ENCODE assay signal across 9 cellular contexts in the genomic region with DNA sequence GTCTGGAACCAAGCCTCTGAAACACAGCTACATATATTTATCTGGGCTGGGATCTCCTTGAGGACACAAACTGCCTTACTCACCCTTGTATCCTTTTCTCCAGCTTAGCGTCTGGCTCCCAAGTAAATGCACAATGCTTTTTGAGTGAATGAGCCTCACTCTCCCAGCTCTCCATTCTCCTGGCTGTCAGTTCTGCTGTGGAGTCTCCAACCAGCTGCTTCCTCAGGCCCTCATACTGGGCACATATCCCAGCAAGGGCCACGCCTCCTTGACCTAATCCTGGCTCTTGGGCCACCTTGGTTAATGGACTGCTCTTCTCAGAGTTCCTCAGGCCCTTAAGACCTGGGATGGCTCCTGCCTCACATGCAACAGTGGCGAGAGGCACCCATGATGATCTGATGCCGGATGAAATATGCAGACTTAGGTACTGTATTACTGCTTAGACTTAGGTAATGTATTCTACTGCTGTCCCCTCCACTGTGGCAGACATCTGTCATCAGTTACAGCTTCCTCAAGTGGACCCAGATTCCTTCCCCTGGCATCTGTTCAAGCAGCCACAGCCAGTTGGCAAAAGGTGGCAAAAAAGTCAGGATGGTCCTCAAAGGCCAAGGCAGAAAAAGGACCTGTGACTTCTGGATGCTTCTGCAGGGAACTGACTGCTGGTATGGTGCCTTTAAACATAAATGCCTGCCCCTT. TPM values are rescaled to one million over a fixed set of nuclear protein-coding genes. Genes with fewer than 3 reads are reported as not detected.
DNase-seq lines count a peak whose midpoint lies in the region; ATAC-seq and TF ChIP-seq lines count a peak whose summit lies in the region.
"Had no signal": no experiment of that assay in that cellular context is flagged by ENCODE, and none has a peak within 500 bp of the region (broad histone marks: within the 10 kb centered on the region; RNA-seq: fewer than 3 reads in every experiment).

No MANE protein-coding gene starts in this region.

- intact Hi-C loops in psoas muscle (cut with DNase I) (no loop called here), tibial artery (cut with DNase I; ENCODE audit: low total_unique reads) (no loop called here)

- TF ChIP-seq POLR2A in GM18951 (IDR thresholded peaks at IDR 0.05; ENCODE audit: extremely low read depth, insufficient read depth, insufficient read length), result peak; percentile 29

- 23 to 38% (median 33%) methylated on average over 4 of the region's 4 CpGs for WGBS in psoas muscle, 3 donors

- peaks cover 82% of the 10 kb centered on the region for H3K36me3 ChIP-seq in RWPE2 (ENCODE audit: low read depth)
- H3K36me3 ChIP-seq in psoas muscle (ENCODE audit: insufficient read depth in 1 of 2, low read depth in 1 of 2), result peaks cover 8 to 84% of the 10 kb centered on the region in 2 donors
- peaks cover 58 to 88% (median 59%) of the 10 kb centered on the region in 3 donors for H3K36me3 ChIP-seq in tibial artery

- DNase-seq in RWPE2 (ENCODE audit: low spot score) (no peak), foreskin fibroblast (peak; percentile 37 to 70), psoas muscle (peak; percentile 60 to 81), tibial artery (no peak), inferior parietal cortex (ENCODE audit: extremely low spot score) (no peak), dedifferentiated amniotic fluid mesenchymal stem cell (ENCODE audit: extremely low spot score) (no peak), MV-4-11 (lab: John Stamatoyannopoulos, UW) (no peak)

- ATAC-seq in RWPE2 (ENCODE audit: low read depth) (peak; percentile 32), psoas muscle (peak; percentile 85 to 93 (median 88))

- in situ Hi-C loops in GM18951 (cut with MboI; ENCODE audit: low sequenced_read_pairs, unreplicated experiment), result no loop called here

- H3K9me3 ChIP-seq in RWPE2 (ENCODE audit: severe bottlenecking) (no peaks in the 10 kb centered on the region), psoas muscle (no peaks in the 10 kb centered on the region), tibial artery (no peaks in the 10 kb centered on the region)

- no peaks in the 10 kb centered on the region for H3K27me3 ChIP-seq in RWPE2 (ENCODE audit: insufficient read depth, poor library complexity, severe bottlenecking)
- H3K27me3 ChIP-seq in psoas muscle (ENCODE audit: insufficient read depth in 3 of 3, low read length in 2 of 3), result no peaks in the 10 kb centered on the region
- H3K27me3 ChIP-seq in tibial artery, result no peaks in the 10 kb centered on the region

- no peak overlapping the region for H3K4me3 ChIP-seq in RWPE2 (ENCODE audit: severe bottlenecking)
- no peak overlapping the region for H3K4me3 ChIP-seq in foreskin fibroblast (ENCODE audit: low read depth in 1 of 2, low read length in 2 of 2)
- no peak overlapping the region for H3K4me3 ChIP-seq in psoas muscle
- no peak overlapping the region for H3K4me3 ChIP-seq in tibial artery

- H3K4me1 ChIP-seq in RWPE2 (ENCODE audit: insufficient read depth, poor library complexity, severe bottlenecking), result no peaks in the 10 kb centered on the region
- H3K4me1 ChIP-seq in psoas muscle, result no peaks in the 10 kb centered on the region
- no peaks in the 10 kb centered on the region for H3K4me1 ChIP-seq in tibial artery
- H3K4me1 ChIP-seq: parathyroid adenoma had no signal

- H3K27ac ChIP-seq in RWPE2 (ENCODE audit: poor library complexity, severe bottlenecking) (no peak overlapping the region), psoas muscle (peak overlapping the region; percentile 36), tibial artery (no peak overlapping the region)
- H3K27ac ChIP-seq: parathyroid adenoma had no signal

- no peak for TF ChIP-seq CTCF in RWPE2 (IDR thresholded peaks at IDR 0.05; ENCODE audit: poor library complexity, severe bottlenecking)
- no peak for TF ChIP-seq CTCF in foreskin fibroblast (IDR thresholded peaks at IDR 0.05; ENCODE audit: low read depth, low read length)
- TF ChIP-seq CTCF in psoas muscle (IDR thresholded peaks at IDR 0.05), result no peak
- TF ChIP-seq CTCF in tibial artery (IDR thresholded peaks at IDR 0.05), result no peak

RNA-seq across cellular contexts. Expression of a gene that starts 16.5 kb away (rescaled TPM):
- 10 to 100 TPM in 2 of 4 donors, 1 to 10 TPM in 2; 4.6 to 26.0 (median 14.8) TPM for total RNA-seq in psoas muscle
- polyA plus RNA-seq in psoas muscle, result 10 to 100 TPM; 13.3 to 19.4 (median 18.7) TPM

RNA-seq across cellular contexts. Expression of a gene that starts 54.0 kb away (rescaled TPM):
- total RNA-seq in psoas muscle, result 10 to 100 TPM; 17.3 to 24.6 (median 18.8) TPM
- polyA plus RNA-seq in psoas muscle, result 10 to 100 TPM in 2 of 3 donors, 1 to 10 TPM in 1; 7.5 to 27.3 (median 11.3) TPM

Comparison
In these comparisons a context has a peak if more than half of its experiments do, and no peak if none do; other contexts are left out.
1. DNase-seq: peak in foreskin fibroblast (2 of 2) and psoas muscle (2 of 2); none in RWPE2 (single experiment), tibial artery (0 of 2), inferior parietal cortex (single experiment), dedifferentiated amniotic fluid mesenchymal stem cell (single experiment) and MV-4-11 (single experiment).